26 cellular contexts compared by ENCODE assay signal in genomic region chr11:33949201-33949913, GRCh38. TPM values are rescaled to one million over a fixed set of nuclear protein-coding genes. Genes with fewer than 3 reads are reported as not detected.
DNase-seq lines count a peak whose midpoint lies in the region; ATAC-seq lines count a peak whose summit lies in the region.
"Had no signal": no experiment of that assay in that cellular context is flagged by ENCODE, and none has a peak within 500 bp of the region (broad histone marks: within the 10 kb centered on the region; RNA-seq: fewer than 3 reads in every experiment).

No MANE protein-coding gene starts in this region.

- ATAC-seq in HG02870 (IDR thresholded peaks at IDR 0.05; ENCODE audit: unreplicated experiment): peak; percentile 63
- no peak for ATAC-seq in HG02588 (IDR thresholded peaks at IDR 0.05; ENCODE audit: unreplicated experiment)
- no peak for ATAC-seq in HG03565 (IDR thresholded peaks at IDR 0.05; ENCODE audit: unreplicated experiment)
- ATAC-seq: activated T-helper 17 cell treated with anti-CD3 and anti-CD28 coated beads, Interleukin-2, amount 50 U/mL, for 72 hours; gastroesophageal sphincter; HepG2; natural killer cell treated with Interleukin-12 subunit alpha and Interleukin-12 subunit beta and Interleukin-15 and Interleukin-18, amount 100 ng/mL, for 72 hours; stimulated activated effector memory CD8-positive, alpha-beta T cell treated with anti-CD3 and anti-CD28 coated beads, Interleukin-12 subunit alpha, Interleukin-12 subunit beta, amount 100 ng/mL, for 72 hours had no signal

- no peaks in the 10 kb centered on the region for H3K36me3 Mint-ChIP-seq in dendritic cell treated with granulocyte-macrophage colony-stimulating factor and Interleukin-4, amounts not matched to agents 40 ng/mL and 50 ng/mL, for 4 days (ENCODE audit: low read depth)
- H3K36me3 Mint-ChIP-seq: activated naive CD4-positive, alpha-beta T cell treated with anti-CD3 and anti-CD28 coated beads, Interleukin-2, amount 10 ng/mL, durations not matched to agents 7 days and 5 days; natural killer cell treated with Interleukin-12 subunit alpha and Interleukin-12 subunit beta and Interleukin-15 and Interleukin-18, amount 100 ng/mL, for 72 hours; stimulated activated effector memory CD8-positive, alpha-beta T cell treated with anti-CD3 and anti-CD28 coated beads, Interleukin-12 subunit alpha, Interleukin-12 subunit beta, amount 100 ng/mL, for 72 hours had no signal

- in situ Hi-C loops in G401 (cut with HindIII; ENCODE audit: low sequenced_read_pairs) (no loop called here), ACHN (cut with HindIII; ENCODE audit: low pct_ligation_motif_present, low pct_unique_long_range_greater_than_20kb, low sequenced_read_pairs) (no loop called here)

- intact Hi-C loops in dendritic cell treated with granulocyte-macrophage colony-stimulating factor and Interleukin-4, amounts not matched to agents 40 ng/mL and 50 ng/mL, for 4 days (cut with micrococcal nuclease): no loop called here

- no peaks in the 10 kb centered on the region for H3K27me3 Mint-ChIP-seq in dendritic cell treated with granulocyte-macrophage colony-stimulating factor and Interleukin-4, amounts not matched to agents 40 ng/mL and 50 ng/mL, for 4 days

- peak; percentile 91 for DNase-seq in G401 (ENCODE audit: low spot score)
- peak; percentile 84 for DNase-seq in NCI-H526 treated with DMSO at 0.1 percent for 48 hours (lab: John Stamatoyannopoulos, UW)
- no peak for DNase-seq in ACHN
- no peak for DNase-seq in SW 1271 (lab: John Stamatoyannopoulos, UW)
- DNase-seq: activated CD4-positive, alpha-beta memory T cell treated with anti-CD3 and anti-CD28 coated beads, Interleukin-2, amount 10 ng/mL, durations not matched to agents 7 days and 5 days; activated CD4-positive, alpha-beta T cell treated with anti-CD3 and anti-CD28 coated beads for 1 hour; activated naive CD4-positive, alpha-beta T cell treated with anti-CD3 and anti-CD28 coated beads, Interleukin-2, amount 10 ng/mL, durations not matched to agents 7 days and 5 days; adrenal gland; brain microvascular endothelial cell; COR-L47; DMS53; GF-D8; Karpas-422; NCI-H1436; SHP77; trophoblast cell had no signal

- H3K4me3 Mint-ChIP-seq in dendritic cell treated with granulocyte-macrophage colony-stimulating factor and Interleukin-4, amounts not matched to agents 40 ng/mL and 50 ng/mL, for 4 days: no peak overlapping the region
- H3K4me3 Mint-ChIP-seq: activated CD4-positive, alpha-beta memory T cell treated with anti-CD3 and anti-CD28 coated beads, Interleukin-2, amount 10 ng/mL, durations not matched to agents 7 days and 5 days; activated naive CD4-positive, alpha-beta T cell treated with anti-CD3 and anti-CD28 coated beads, Interleukin-2, amount 10 ng/mL, durations not matched to agents 7 days and 5 days; activated T-helper 17 cell treated with anti-CD3 and anti-CD28 coated beads, Interleukin-2, amount 50 U/mL, for 72 hours; natural killer cell treated with Interleukin-12 subunit alpha and Interleukin-12 subunit beta and Interleukin-15 and Interleukin-18, amount 100 ng/mL, for 72 hours; stimulated activated effector memory CD8-positive, alpha-beta T cell treated with anti-CD3 and anti-CD28 coated beads, Interleukin-12 subunit alpha, Interleukin-12 subunit beta, amount 100 ng/mL, for 72 hours; T-helper 2 cell treated with Interferon-gamma antibody and Interleukin-4, amounts not matched to agents 5 μg/mL and 100 μg/mL, for 36 hours had no signal

- H3K27ac Mint-ChIP-seq in dendritic cell treated with granulocyte-macrophage colony-stimulating factor and Interleukin-4, amounts not matched to agents 40 ng/mL and 50 ng/mL, for 4 days: peak overlapping the region; percentile 28
- H3K27ac Mint-ChIP-seq: activated CD4-positive, alpha-beta memory T cell treated with anti-CD3 and anti-CD28 coated beads, Interleukin-2, amount 10 ng/mL, durations not matched to agents 7 days and 5 days; activated naive CD4-positive, alpha-beta T cell treated with anti-CD3 and anti-CD28 coated beads, Interleukin-2, amount 10 ng/mL, durations not matched to agents 7 days and 5 days; activated T-helper 17 cell treated with anti-CD3 and anti-CD28 coated beads, Interleukin-2, amount 50 U/mL, for 72 hours; natural killer cell treated with Interleukin-12 subunit alpha and Interleukin-12 subunit beta and Interleukin-15 and Interleukin-18, amount 100 ng/mL, for 72 hours; stimulated activated effector memory CD8-positive, alpha-beta T cell treated with anti-CD3 and anti-CD28 coated beads, Interleukin-12 subunit alpha, Interleukin-12 subunit beta, amount 100 ng/mL, for 72 hours; T-helper 2 cell treated with Interferon-gamma antibody and Interleukin-4, amounts not matched to agents 5 μg/mL and 100 μg/mL, for 36 hours had no signal

- no peaks in the 10 kb centered on the region for H3K9me3 Mint-ChIP-seq in dendritic cell treated with granulocyte-macrophage colony-stimulating factor and Interleukin-4, amounts not matched to agents 40 ng/mL and 50 ng/mL, for 4 days
- H3K9me3 Mint-ChIP-seq: activated CD4-positive, alpha-beta memory T cell treated with anti-CD3 and anti-CD28 coated beads, Interleukin-2, amount 10 ng/mL, durations not matched to agents 7 days and 5 days; activated naive CD4-positive, alpha-beta T cell treated with anti-CD3 and anti-CD28 coated beads, Interleukin-2, amount 10 ng/mL, durations not matched to agents 7 days and 5 days; activated T-helper 17 cell treated with anti-CD3 and anti-CD28 coated beads, Interleukin-2, amount 50 U/mL, for 72 hours; natural killer cell treated with Interleukin-12 subunit alpha and Interleukin-12 subunit beta and Interleukin-15 and Interleukin-18, amount 100 ng/mL, for 72 hours; stimulated activated effector memory CD8-positive, alpha-beta T cell treated with anti-CD3 and anti-CD28 coated beads, Interleukin-12 subunit alpha, Interleukin-12 subunit beta, amount 100 ng/mL, for 72 hours; T-helper 2 cell treated with Interferon-gamma antibody and Interleukin-4, amounts not matched to agents 5 μg/mL and 100 μg/mL, for 36 hours had no signal

- H3K4me1 Mint-ChIP-seq in dendritic cell treated with granulocyte-macrophage colony-stimulating factor and Interleukin-4, amounts not matched to agents 40 ng/mL and 50 ng/mL, for 4 days (ENCODE audit: low read depth): peaks cover 13% of the 10 kb centered on the region
- H3K4me1 Mint-ChIP-seq: activated CD4-positive, alpha-beta memory T cell treated with anti-CD3 and anti-CD28 coated beads, Interleukin-2, amount 10 ng/mL, durations not matched to agents 7 days and 5 days; activated naive CD4-positive, alpha-beta T cell treated with anti-CD3 and anti-CD28 coated beads, Interleukin-2, amount 10 ng/mL, durations not matched to agents 7 days and 5 days; activated T-helper 17 cell treated with anti-CD3 and anti-CD28 coated beads, Interleukin-2, amount 50 U/mL, for 72 hours; stimulated activated effector memory CD8-positive, alpha-beta T cell treated with anti-CD3 and anti-CD28 coated beads, Interleukin-12 subunit alpha, Interleukin-12 subunit beta, amount 100 ng/mL, for 72 hours had no signal

RNA-seq across cellular contexts. Expression of gene LMO2, which starts 57.5 kb away (rescaled TPM):
- total RNA-seq in G401 (2014; rRNA removed; shearing (Covaris generic)): 0.18 TPM in 1 of 2 replicates, not detected in the other
- total RNA-seq: activated CD4-positive, alpha-beta memory T cell treated with anti-CD3 and anti-CD28 coated beads, Interleukin-2, amount 10 ng/mL, durations not matched to agents 7 days and 5 days; activated T-helper 17 cell treated with anti-CD3 and anti-CD28 coated beads, Interleukin-2, amount 50 U/mL, for 72 hours; HepG2; natural killer cell treated with Interleukin-12 subunit alpha and Interleukin-12 subunit beta and Interleukin-15 and Interleukin-18, amount 100 ng/mL, for 72 hours had no signal

Comparison
In these comparisons a context has a peak if more than half of its experiments do, and no peak if none do; other contexts are left out.
1. DNase-seq: peak in G401 (single experiment) and NCI-H526 treated with DMSO at 0.1 percent for 48 hours (single experiment); none in ACHN (single experiment) and SW 1271 (0 of 2).